In genomic region chr17:83161298-83162034, GRCh38 we compare ENCODE assay signal across 15 cellular contexts.
A peak's percentile ranks its signal among the peaks of the same experiment; 100 is the strongest.
DNase-seq lines count a peak whose midpoint lies in the region; ATAC-seq, FAIRE-seq and TF ChIP-seq lines count a peak whose summit lies in the region.
"Had no signal": no experiment of that assay in that cellular context is flagged by ENCODE, and none has a peak within 500 bp of the region (broad histone marks: within the 10 kb centered on the region; RNA-seq: fewer than 3 reads in every experiment).

No MANE protein-coding gene starts in this region.

- no peak overlapping the region; the same call in 1 of the 2 replicates for H3K4me3 ChIP-seq in SJCRH30
- H3K4me3 ChIP-seq in kidney (ENCODE audit: low read length in 2 of 2): no peak overlapping the region
- no peak overlapping the region for H3K4me3 ChIP-seq in skeletal muscle cell (ENCODE audit: low read depth, low read length)
- H3K4me3 ChIP-seq in WERI-Rb-1 (ENCODE audit: low read depth, low read length): no peak overlapping the region

- no peak for FAIRE-seq in kidney (lab: Jason Lieb, UNC)
- FAIRE-seq: keratinocyte had no signal

- no peaks in the 10 kb centered on the region for H3K27me3 ChIP-seq in SJCRH30
- no peaks in the 10 kb centered on the region for H3K27me3 ChIP-seq in WERI-Rb-1 (ENCODE audit: insufficient read depth, low read depth, severe bottlenecking)

- H3K4me1 ChIP-seq in SJCRH30 (peaks cover 26% of the 10 kb centered on the region), kidney (ENCODE audit: control insufficient read depth in 1 of 2, insufficient read depth in 1 of 2, low read depth in 1 of 2, low read length in 2 of 2) (no peaks in the 10 kb centered on the region)

- TF ChIP-seq CTCF in kidney (IDR thresholded peaks at IDR 0.05; ENCODE audit: borderline replicate concordance, extremely low read depth, insufficient read depth) (no peak), WERI-Rb-1 (IDR thresholded peaks at IDR 0.05; ENCODE audit: low read depth, low read length) (no peak)

- ATAC-seq in GM19452 (IDR thresholded peaks at IDR 0.05; ENCODE audit: unreplicated experiment) (no peak), HG02973 (IDR thresholded peaks at IDR 0.05; ENCODE audit: unreplicated experiment) (no peak)

- H3K36me3 ChIP-seq in SJCRH30: no peaks in the 10 kb centered on the region
- no peaks in the 10 kb centered on the region for H3K36me3 ChIP-seq in kidney (ENCODE audit: control insufficient read depth in 1 of 2, insufficient read depth in 2 of 2, low read length in 2 of 2)
- no peaks in the 10 kb centered on the region for H3K36me3 ChIP-seq in WERI-Rb-1

- DNase-seq in EH (ENCODE audit: low read depth) (peak; percentile 79), SJCRH30 (peak; percentile 86 to 89), kidney (peak; percentile 63), skeletal muscle cell (ENCODE audit: low read depth) (peak; percentile 53), WERI-Rb-1 (no peak), AML-193 (lab: John Stamatoyannopoulos, UW) (no peak)
- DNase-seq: activated CD4-positive, alpha-beta T cell treated with anti-CD3 and anti-CD28 coated beads, Interleukin-2, amount 50 U/mL, for 4 hours; activated naive CD4-positive, alpha-beta T cell treated with Interleukin-2 at 50 U/mL for 16 hours; foreskin melanocyte; KG1; OCI-M1; stimulated activated CD4-positive, alpha-beta T cell treated with anti-CD3 and anti-CD28 coated beads, Interleukin-2, amount 100 ng/mL, for 24 hours had no signal

- intact Hi-C loops in kidney (cut with DNase I): no loop called here

- peak overlapping the region; percentile 72 for H3K27ac ChIP-seq in SJCRH30
- no peak overlapping the region for H3K27ac ChIP-seq in kidney (ENCODE audit: low read depth in 2 of 2, low read length in 2 of 2)
- no peak overlapping the region for H3K27ac ChIP-seq in WERI-Rb-1

- H3K9me3 ChIP-seq in SJCRH30 (replicated peaks) (peaks cover 3% of the 10 kb centered on the region; the same call in 1 of the 2 replicates), kidney (ENCODE audit: control insufficient read depth in 1 of 2, low read length in 2 of 2) (no peaks in the 10 kb centered on the region), WERI-Rb-1 (ENCODE audit: severe bottlenecking) (peaks cover 6% of the 10 kb centered on the region)

- no peak overlapping the region for H3K9ac ChIP-seq in kidney (ENCODE audit: low read length in 2 of 2)

Comparison
In these comparisons a context has a peak if more than half of its experiments do, and no peak if none do; other contexts are left out.
1. DNase-seq: peak in EH (single experiment), SJCRH30 (2 of 2), kidney (single experiment) and skeletal muscle cell (single experiment); none in WERI-Rb-1 (single experiment) and AML-193 (0 of 2).